ENCODE assay signal across 8 cellular contexts in genomic region chr19:28633223-28634030, GRCh38.
DNase-seq lines count a peak whose midpoint lies in the region; ATAC-seq and TF ChIP-seq lines count a peak whose summit lies in the region.

No MANE protein-coding gene starts in this region.

- H2AFZ ChIP-seq in SU-DHL-6 (ENCODE audit: low read depth, low read length, severe bottlenecking) (no peak overlapping the region), mesenchymal stem cell (ENCODE audit: low read depth, low read length) (no peak overlapping the region)

- H3K4me2 ChIP-seq in SU-DHL-6 (ENCODE audit: low read depth, low read length, poor library complexity, severe bottlenecking) (peak overlapping the region; percentile 70), mesenchymal stem cell (ENCODE audit: low read length, poor library complexity, severe bottlenecking) (no peak overlapping the region)

- peaks cover 0 to under 1% of the 10 kb centered on the region in 2 donors for H3K9me3 Mint-ChIP-seq in stimulated activated naive CD8-positive, alpha-beta T cell treated with anti-CD3 and anti-CD28 coated beads, Interleukin-15, amount 100 ng/mL, for 72 hours

- no peak overlapping the region for H2AK5ac ChIP-seq in mesenchymal stem cell (ENCODE audit: low read length, severe bottlenecking)

- H3K79me1 ChIP-seq in mesenchymal stem cell (replicated peaks; ENCODE audit: low read length, poor library complexity, severe bottlenecking): no peaks in the 10 kb centered on the region

- no peak overlapping the region for H2BK5ac ChIP-seq in mesenchymal stem cell (ENCODE audit: low read depth, low read length, poor library complexity, severe bottlenecking)

- H3K9me3 ChIP-seq in MG63 (0 out of 2 replicates have a peak, but pooled peaks cover 3% of the 10 kb centered on the region), SU-DHL-6 (ENCODE audit: insufficient read depth, low read length) (no peaks in the 10 kb centered on the region; the same call in 1 of the 2 replicates), mesenchymal stem cell (ENCODE audit: control insufficient read depth, low read length) (peaks cover 5% of the 10 kb centered on the region)

- peaks cover 12% of the 10 kb centered on the region; the same call in 1 of the 2 replicates for H3K79me2 ChIP-seq in SU-DHL-6 (ENCODE audit: insufficient read depth, low read length)

- no peak overlapping the region for H2BK120ac ChIP-seq in mesenchymal stem cell (ENCODE audit: low read depth, low read length)

- no peaks in the 10 kb centered on the region for H3K9me2 ChIP-seq in SU-DHL-6 (replicated peaks; ENCODE audit: insufficient read depth, low read length)

- DNase-seq in ELR (ENCODE audit: low read depth) (peak; percentile 47), MG63 (peak; percentile 33), cardiac fibroblast (ENCODE audit: low read depth in 2 of 2) (peak; percentile 52 to 85), mesenchymal stem cell (peak; percentile 13)
- DNase-seq in stimulated activated naive CD8-positive, alpha-beta T cell treated with anti-CD3 and anti-CD28 coated beads, Interleukin-15, amount 100 ng/mL, for 72 hours: peak; percentile 45 to 46

- no peaks in the 10 kb centered on the region for H3K36me3 ChIP-seq in MG63
- no peaks in the 10 kb centered on the region; the same call in 1 of the 2 replicates for H3K36me3 ChIP-seq in SU-DHL-6 (ENCODE audit: low read length)
- no peaks in the 10 kb centered on the region for H3K36me3 ChIP-seq in mesenchymal stem cell (ENCODE audit: control insufficient read depth in 1 of 2, insufficient read depth in 2 of 2, low read depth in 1 of 2, low read length in 2 of 2)

- no peak overlapping the region for H3K4ac ChIP-seq in mesenchymal stem cell (ENCODE audit: low read depth in 1 of 2, low read length in 2 of 2)

- H4K91ac ChIP-seq in mesenchymal stem cell (ENCODE audit: low read length): no peak overlapping the region

- no peak overlapping the region for H3K14ac ChIP-seq in mesenchymal stem cell (ENCODE audit: low read length in 2 of 2)

- H3K9ac ChIP-seq in SU-DHL-6 (ENCODE audit: low read length) (peak overlapping the region; percentile 37; the same call in 1 of the 2 replicates), mesenchymal stem cell (ENCODE audit: low read length) (no peak overlapping the region)

- 85% methylated on average over 7 of the region's 11 CpGs for WGBS in mesenchymal stem cell

- H3K27me3 Mint-ChIP-seq in stimulated activated naive CD8-positive, alpha-beta T cell treated with anti-CD3 and anti-CD28 coated beads, Interleukin-15, amount 100 ng/mL, for 72 hours: no peaks in the 10 kb centered on the region

- H3K27ac ChIP-seq in SU-DHL-6 (ENCODE audit: low read depth, low read length): peak overlapping the region; percentile 95
- no peak overlapping the region for H3K27ac ChIP-seq in mesenchymal stem cell (ENCODE audit: low read length, poor library complexity, severe bottlenecking)

- no peaks in the 10 kb centered on the region for H3K27me3 ChIP-seq in MG63
- H3K27me3 ChIP-seq in SU-DHL-6 (ENCODE audit: low read length): no peaks in the 10 kb centered on the region
- H3K27me3 ChIP-seq in mesenchymal stem cell (ENCODE audit: control insufficient read depth in 1 of 2, insufficient read depth in 1 of 2, low read length in 2 of 2): peaks cover 0 to 15% of the 10 kb centered on the region in 2 experiments

- H3K4me1 Mint-ChIP-seq in stimulated activated naive CD8-positive, alpha-beta T cell treated with anti-CD3 and anti-CD28 coated beads, Interleukin-15, amount 100 ng/mL, for 72 hours: peaks cover 19% of the 10 kb centered on the region

- ATAC-seq in stimulated activated naive CD8-positive, alpha-beta T cell treated with anti-CD3 and anti-CD28 coated beads, Interleukin-15, amount 100 ng/mL, for 72 hours: peak; percentile 63
- ATAC-seq in GM21423 (IDR thresholded peaks at IDR 0.05; ENCODE audit: unreplicated experiment) (no peak), GM21576 (IDR thresholded peaks at IDR 0.05; ENCODE audit: unreplicated experiment) (no peak)

- H3K23ac ChIP-seq in mesenchymal stem cell (ENCODE audit: low read length in 2 of 2): no peak overlapping the region

- TF ChIP-seq CTCF in SU-DHL-6 (IDR thresholded peaks at IDR 0.05; ENCODE audit: insufficient read depth, low read length, poor library complexity, severe bottlenecking) (peak; percentile 98), cardiac fibroblast (IDR thresholded peaks at IDR 0.05; ENCODE audit: low read depth, low read length) (peak; percentile 97)

- no peak overlapping the region for H2BK12ac ChIP-seq in mesenchymal stem cell (ENCODE audit: low read length in 2 of 2)

- H3K4me3 ChIP-seq in MG63: no peak overlapping the region
- H3K4me3 ChIP-seq in SU-DHL-6 (ENCODE audit: insufficient read depth, low read length, poor library complexity, severe bottlenecking): no peak overlapping the region
- no peak overlapping the region for H3K4me3 ChIP-seq in cardiac fibroblast (replicated peaks in 1 of 2; ENCODE audit: low read depth in 2 of 2, low read length in 2 of 2)
- no peak overlapping the region for H3K4me3 ChIP-seq in mesenchymal stem cell (ENCODE audit: insufficient read depth in 1 of 2, low read depth in 1 of 2, low read length in 2 of 2)

- H3K27ac Mint-ChIP-seq in stimulated activated naive CD8-positive, alpha-beta T cell treated with anti-CD3 and anti-CD28 coated beads, Interleukin-15, amount 100 ng/mL, for 72 hours: no peak overlapping the region

- H3K4me1 ChIP-seq in mesenchymal stem cell (ENCODE audit: control insufficient read depth, insufficient read depth, low read depth, low read length): peaks cover 7% of the 10 kb centered on the region

- no peak overlapping the region for H3K4me3 Mint-ChIP-seq in stimulated activated naive CD8-positive, alpha-beta T cell treated with anti-CD3 and anti-CD28 coated beads, Interleukin-15, amount 100 ng/mL, for 72 hours

- H4K20me1 ChIP-seq in SU-DHL-6 (ENCODE audit: low read depth, low read length): no peaks in the 10 kb centered on the region

- H3F3A ChIP-seq in SU-DHL-6 (ENCODE audit: insufficient read depth): peaks cover 37% of the 10 kb centered on the region

- H2BK15ac ChIP-seq in mesenchymal stem cell (ENCODE audit: low read depth, poor library complexity, severe bottlenecking): no peak overlapping the region

- no peak overlapping the region for H4K8ac ChIP-seq in mesenchymal stem cell (ENCODE audit: low read length)

- H3K18ac ChIP-seq in mesenchymal stem cell (ENCODE audit: low read depth in 1 of 2, low read length in 2 of 2): no peak overlapping the region

Comparison
In these comparisons a context has a peak if more than half of its experiments do, and no peak if none do; other contexts are left out.
1. DNase-seq: peak in every context shown above with its lines; median percentile 68 in cardiac fibroblast; 47 in ELR; 46 in stimulated activated naive CD8-positive, alpha-beta T cell treated with anti-CD3 and anti-CD28 coated beads, Interleukin-15, amount 100 ng/mL, for 72 hours; 33 in MG63; 13 in mesenchymal stem cell.